8 cellular contexts compared by ENCODE assay signal in the genomic region with DNA sequence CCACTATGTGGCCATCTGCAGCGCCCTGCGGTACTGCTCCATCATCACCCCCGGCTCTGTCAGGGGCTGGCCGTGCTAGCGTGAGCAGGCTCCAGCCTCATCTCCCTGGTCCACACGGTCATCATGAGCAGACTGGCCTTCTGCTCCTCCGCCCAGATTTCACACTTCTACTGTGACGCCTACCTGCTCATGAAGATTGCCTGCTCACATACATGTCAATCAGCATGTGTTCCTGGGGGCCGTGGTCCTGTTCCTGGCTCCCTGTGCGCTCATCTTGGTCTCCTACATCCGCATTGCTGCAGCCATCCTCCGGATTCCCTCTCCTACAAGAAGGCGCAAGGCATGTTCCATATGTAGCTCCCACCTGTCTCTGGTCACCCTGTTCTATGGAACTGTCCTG. TPM values are rescaled to one million over a fixed set of nuclear protein-coding genes. Genes with fewer than 3 reads are reported as not detected.
DNase-seq lines count a peak whose midpoint lies in the region; ATAC-seq lines count a peak whose summit lies in the region.
"Not testable (repeated sequence)": the region's sequence is repeated elsewhere in the genome, so short reads cannot be mapped to it uniquely, and the experiment has no call there.

No MANE protein-coding gene starts in this region.

- ATAC-seq in central memory CD8-positive, alpha-beta T cell (replicated peaks; ENCODE audit: extremely low read depth, poor library complexity, severe bottlenecking); naive thymus-derived CD4-positive, alpha-beta T cell; stimulated activated naive CD8-positive, alpha-beta T cell treated with anti-CD3 and anti-CD28 coated beads, Interleukin-15, amount 100 ng/mL, for 72 hours: not testable (repeated sequence)

- H3K36me3 Mint-ChIP-seq in T-helper 2 cell treated with Interferon-gamma antibody and Interleukin-4, amounts not matched to agents 5 μg/mL and 100 μg/mL, for 36 hours (ENCODE audit: low read depth); activated T-cell treated with anti-CD3 and anti-CD28 coated beads, Interleukin-2, amount 50 U/mL, for 24 hours (ENCODE audit: low read depth); central memory CD8-positive, alpha-beta T cell (ENCODE audit: insufficient read depth): not testable (repeated sequence)
- H3K36me3 Mint-ChIP-seq in activated naive CD4-positive, alpha-beta T cell treated with anti-CD3 and anti-CD28 coated beads, Interleukin-2, amount 10 ng/mL, durations not matched to agents 7 days and 5 days: peaks cover 12% of the 10 kb centered on the region
- peaks cover 5 to 16% (median 10%) of the 10 kb centered on the region in 5 donors for H3K36me3 Mint-ChIP-seq in naive thymus-derived CD4-positive, alpha-beta T cell

- H3K9me3 ChIP-seq in naive thymus-derived CD4-positive, alpha-beta T cell (ENCODE audit: control insufficient read depth in 2 of 3, low read length in 3 of 3): not testable (repeated sequence)

- H3K4me3 Mint-ChIP-seq in T-helper 2 cell treated with Interferon-gamma antibody and Interleukin-4, amounts not matched to agents 5 μg/mL and 100 μg/mL, for 36 hours: peak overlapping the region; percentile 76
- not testable (repeated sequence) for H3K4me3 Mint-ChIP-seq in activated T-cell treated with anti-CD3 and anti-CD28 coated beads, Interleukin-2, amount 50 U/mL, for 24 hours
- peak overlapping the region; percentile 69 for H3K4me3 Mint-ChIP-seq in activated naive CD4-positive, alpha-beta T cell treated with anti-CD3 and anti-CD28 coated beads, Interleukin-2, amount 10 ng/mL, durations not matched to agents 7 days and 5 days
- peak overlapping the region; percentile 57 for H3K4me3 Mint-ChIP-seq in central memory CD8-positive, alpha-beta T cell
- H3K4me3 Mint-ChIP-seq in naive thymus-derived CD4-positive, alpha-beta T cell: peak overlapping the region in 9 of 10 donors; percentile 43 to 85 (median 70)
- peak overlapping the region; percentile 85 for H3K4me3 Mint-ChIP-seq in stimulated activated naive CD8-positive, alpha-beta T cell treated with anti-CD3 and anti-CD28 coated beads, Interleukin-15, amount 100 ng/mL, for 72 hours

- H3K4me3 ChIP-seq in H7 (ENCODE audit: insufficient read depth, low read depth, low read length); naive thymus-derived CD4-positive, alpha-beta T cell (ENCODE audit: low read length): not testable (repeated sequence)

- H3K4me1 ChIP-seq in naive thymus-derived CD4-positive, alpha-beta T cell (ENCODE audit: control insufficient read depth in 2 of 2, insufficient read depth in 2 of 2, low read length in 2 of 2): not testable (repeated sequence)

- not testable (repeated sequence) for H3K9me3 Mint-ChIP-seq in T-helper 2 cell treated with Interferon-gamma antibody and Interleukin-4, amounts not matched to agents 5 μg/mL and 100 μg/mL, for 36 hours; activated T-cell treated with anti-CD3 and anti-CD28 coated beads, Interleukin-2, amount 50 U/mL, for 24 hours; activated naive CD4-positive, alpha-beta T cell treated with anti-CD3 and anti-CD28 coated beads, Interleukin-2, amount 10 ng/mL, durations not matched to agents 7 days and 5 days; central memory CD8-positive, alpha-beta T cell; naive thymus-derived CD4-positive, alpha-beta T cell; stimulated activated naive CD8-positive, alpha-beta T cell treated with anti-CD3 and anti-CD28 coated beads, Interleukin-15, amount 100 ng/mL, for 72 hours

- H3K27me3 Mint-ChIP-seq in T-helper 2 cell treated with Interferon-gamma antibody and Interleukin-4, amounts not matched to agents 5 μg/mL and 100 μg/mL, for 36 hours (ENCODE audit: low read depth); activated T-cell treated with anti-CD3 and anti-CD28 coated beads, Interleukin-2, amount 50 U/mL, for 24 hours; activated naive CD4-positive, alpha-beta T cell treated with anti-CD3 and anti-CD28 coated beads, Interleukin-2, amount 10 ng/mL, durations not matched to agents 7 days and 5 days; naive thymus-derived CD4-positive, alpha-beta T cell; stimulated activated naive CD8-positive, alpha-beta T cell treated with anti-CD3 and anti-CD28 coated beads, Interleukin-15, amount 100 ng/mL, for 72 hours: not testable (repeated sequence)
- H3K27me3 Mint-ChIP-seq in central memory CD8-positive, alpha-beta T cell: peaks cover 10% of the 10 kb centered on the region

- H3K36me3 ChIP-seq in H7 (replicated peaks; ENCODE audit: control insufficient read depth, insufficient read depth, low read length); naive thymus-derived CD4-positive, alpha-beta T cell (ENCODE audit: control insufficient read depth in 2 of 3, insufficient read depth in 3 of 3, low read length in 3 of 3): not testable (repeated sequence)

- POLR2A ChIA-PET in naive thymus-derived CD4-positive, alpha-beta T cell (lab: Charles Lee): not testable (repeated sequence)

- CTCF ChIA-PET in activated naive CD4-positive, alpha-beta T cell treated with anti-CD3 and anti-CD28 coated beads, Interleukin-2, amount 10 ng/mL, durations not matched to agents 7 days and 5 days (lab: Charles Lee); naive thymus-derived CD4-positive, alpha-beta T cell (lab: Charles Lee): not testable (repeated sequence)

- intact Hi-C loops in naive thymus-derived CD4-positive, alpha-beta T cell (cut with micrococcal nuclease): not testable (repeated sequence)

- peaks cover 11% of the 10 kb centered on the region for H3K4me1 Mint-ChIP-seq in T-helper 2 cell treated with Interferon-gamma antibody and Interleukin-4, amounts not matched to agents 5 μg/mL and 100 μg/mL, for 36 hours (ENCODE audit: low read depth)
- H3K4me1 Mint-ChIP-seq in activated T-cell treated with anti-CD3 and anti-CD28 coated beads, Interleukin-2, amount 50 U/mL, for 24 hours (ENCODE audit: low read depth): peaks cover 14% of the 10 kb centered on the region
- H3K4me1 Mint-ChIP-seq in activated naive CD4-positive, alpha-beta T cell treated with anti-CD3 and anti-CD28 coated beads, Interleukin-2, amount 10 ng/mL, durations not matched to agents 7 days and 5 days: peaks cover 32% of the 10 kb centered on the region
- not testable (repeated sequence) for H3K4me1 Mint-ChIP-seq in central memory CD8-positive, alpha-beta T cell
- peaks cover 10 to 31% (median 25%) of the 10 kb centered on the region in 7 donors for H3K4me1 Mint-ChIP-seq in naive thymus-derived CD4-positive, alpha-beta T cell
- peaks cover 19% of the 10 kb centered on the region for H3K4me1 Mint-ChIP-seq in stimulated activated naive CD8-positive, alpha-beta T cell treated with anti-CD3 and anti-CD28 coated beads, Interleukin-15, amount 100 ng/mL, for 72 hours

- not testable (repeated sequence) for H3K27ac ChIP-seq in naive thymus-derived CD4-positive, alpha-beta T cell (ENCODE audit: low read depth, low read length)

- peak; percentile 0 for DNase-seq in AG20443 (ENCODE audit: low spot score)
- peak; percentile 0 for DNase-seq in H7
- DNase-seq in T-helper 2 cell treated with Interferon-gamma antibody and Interleukin-4, amounts not matched to agents 5 μg/mL and 100 μg/mL, for 36 hours (ENCODE audit: low spot score); activated naive CD4-positive, alpha-beta T cell treated with anti-CD3 and anti-CD28 coated beads, Interleukin-2, amount 10 ng/mL, durations not matched to agents 7 days and 5 days; central memory CD8-positive, alpha-beta T cell (ENCODE audit: low spot score in 2 of 2); naive thymus-derived CD4-positive, alpha-beta T cell; stimulated activated naive CD8-positive, alpha-beta T cell treated with anti-CD3 and anti-CD28 coated beads, Interleukin-15, amount 100 ng/mL, for 72 hours: not testable (repeated sequence)
- peak; percentile 27 for DNase-seq in activated T-cell treated with anti-CD3 and anti-CD28 coated beads, Interleukin-2, amount 50 U/mL, for 24 hours

- not testable (repeated sequence) for H3K27ac Mint-ChIP-seq in T-helper 2 cell treated with Interferon-gamma antibody and Interleukin-4, amounts not matched to agents 5 μg/mL and 100 μg/mL, for 36 hours
- peak overlapping the region; percentile 66 for H3K27ac Mint-ChIP-seq in activated T-cell treated with anti-CD3 and anti-CD28 coated beads, Interleukin-2, amount 50 U/mL, for 24 hours
- peak overlapping the region; percentile 88 for H3K27ac Mint-ChIP-seq in activated naive CD4-positive, alpha-beta T cell treated with anti-CD3 and anti-CD28 coated beads, Interleukin-2, amount 10 ng/mL, durations not matched to agents 7 days and 5 days
- H3K27ac Mint-ChIP-seq in central memory CD8-positive, alpha-beta T cell (ENCODE audit: low read depth): peak overlapping the region; percentile 69
- peak overlapping the region in 8 of 9 donors; percentile 38 to 96 (median 80) for H3K27ac Mint-ChIP-seq in naive thymus-derived CD4-positive, alpha-beta T cell
- peak overlapping the region; percentile 75 to 94 for H3K27ac Mint-ChIP-seq in stimulated activated naive CD8-positive, alpha-beta T cell treated with anti-CD3 and anti-CD28 coated beads, Interleukin-15, amount 100 ng/mL, for 72 hours

- not testable (repeated sequence) for H3K27me3 ChIP-seq in H7 (ENCODE audit: control insufficient read depth, insufficient read depth, low read length); naive thymus-derived CD4-positive, alpha-beta T cell (ENCODE audit: control insufficient read depth in 2 of 2, insufficient read depth in 2 of 2, low read length in 2 of 2)

RNA-seq across cellular contexts. Expression of gene THOC3, which starts 38.7 kb away (rescaled TPM):
- total RNA-seq in H7 (2014; rRNA removed; shearing (Covaris generic)): 147 and 165 TPM in 2 replicates
- total RNA-seq in naive thymus-derived CD4-positive, alpha-beta T cell: 10 to 100 TPM; 71.2 to 93.2 (median 88.3) TPM
- 100 to 1,000 TPM; 128 to 161 TPM for polyA plus RNA-seq in naive thymus-derived CD4-positive, alpha-beta T cell
